10 cellular contexts compared by ENCODE assay signal in genomic region chr18:47184419-47185050, GRCh38. TPM values are rescaled to one million over a fixed set of nuclear protein-coding genes. Genes with fewer than 3 reads are reported as not detected.
DNase-seq lines count a peak whose midpoint lies in the region; ATAC-seq, FAIRE-seq and TF ChIP-seq lines count a peak whose summit lies in the region.
"Had no signal": no experiment of that assay in that cellular context is flagged by ENCODE, and none has a peak within 500 bp of the region (broad histone marks: within the 10 kb centered on the region; RNA-seq: fewer than 3 reads in every experiment).

No MANE protein-coding gene starts in this region.

- TF ChIP-seq POLR2A in sigmoid colon (IDR thresholded peaks at IDR 0.05), result no peak
- no peak for TF ChIP-seq POLR2A in GM12892 (IDR thresholded peaks at IDR 0.05; ENCODE audit: low read depth, low read length)

- DNase-seq in activated naive CD4-positive, alpha-beta T cell treated with anti-CD3 and anti-CD28 coated beads for 36 hours, result peak; percentile 27
- DNase-seq in activated naive CD4-positive, alpha-beta T cell treated with anti-CD3 and anti-CD28 coated beads, Interleukin-2, amount 10 ng/mL, durations not matched to agents 7 days and 5 days, result no peak
- DNase-seq in NCI-H2171 treated with DMSO at 0.1 percent for 48 hours (lab: John Stamatoyannopoulos, UW) (peak; percentile 81), dermis blood vessel endothelial cell (peak; percentile 73), sigmoid colon (peak; percentile 65), heart right ventricle (no peak), GM12892 (ENCODE audit: insufficient read length) (no peak), HEK293T (ENCODE audit: extremely low spot score) (no peak)
- DNase-seq: CD8-positive, alpha-beta T cell; NCI-H2107 had no signal

- H3K4me1 Mint-ChIP-seq in activated naive CD4-positive, alpha-beta T cell treated with anti-CD3 and anti-CD28 coated beads for 36 hours (ENCODE audit: low read depth), result no peaks in the 10 kb centered on the region
- H3K4me1 Mint-ChIP-seq in activated naive CD4-positive, alpha-beta T cell treated with anti-CD3 and anti-CD28 coated beads, Interleukin-2, amount 10 ng/mL, durations not matched to agents 7 days and 5 days, result no peaks in the 10 kb centered on the region

- peaks cover 0 to 8% (median 0%) of the 10 kb centered on the region in 4 donors for H3K9me3 ChIP-seq in sigmoid colon
- peaks cover 0 to 7% (median 0%) of the 10 kb centered on the region in 11 donors for H3K9me3 ChIP-seq in heart right ventricle

- no peak for FAIRE-seq in GM12892 (lab: Jason Lieb, UNC)

- no peak for ATAC-seq in heart right ventricle
- ATAC-seq: CD8-positive, alpha-beta T cell had no signal

- CTCF ChIA-PET in activated naive CD4-positive, alpha-beta T cell treated with anti-CD3 and anti-CD28 coated beads for 36 hours (lab: Charles Lee), result interaction anchor here (0.6 to 1.8 kb wide), 3 partner anchors 11 to 81 kb away, joined by 3 to 10 read pairs (median 3); no protein-coding TSS in a partner anchor
- CTCF ChIA-PET in activated naive CD4-positive, alpha-beta T cell treated with anti-CD3 and anti-CD28 coated beads, Interleukin-2, amount 10 ng/mL, durations not matched to agents 7 days and 5 days (lab: Charles Lee), result no interaction called here
- CTCF ChIA-PET in HEK293T (lab: Yijun Ruan, JAX), result no interaction called here

- TF ChIP-seq EP300 in sigmoid colon (IDR thresholded peaks at IDR 0.05), result no peak

- H3K27ac ChIP-seq in sigmoid colon (no peak overlapping the region), heart right ventricle (no peak overlapping the region)

- H3K4me3 ChIP-seq in sigmoid colon (no peak overlapping the region), heart right ventricle (no peak overlapping the region)

- no peak overlapping the region for H3K27ac Mint-ChIP-seq in activated naive CD4-positive, alpha-beta T cell treated with anti-CD3 and anti-CD28 coated beads for 36 hours
- H3K27ac Mint-ChIP-seq in activated naive CD4-positive, alpha-beta T cell treated with anti-CD3 and anti-CD28 coated beads, Interleukin-2, amount 10 ng/mL, durations not matched to agents 7 days and 5 days, result no peak overlapping the region
- H3K27ac Mint-ChIP-seq: CD8-positive, alpha-beta T cell had no signal

- H3K36me3 ChIP-seq in sigmoid colon (no peaks in the 10 kb centered on the region), heart right ventricle (no peaks in the 10 kb centered on the region)

- H3K27me3 Mint-ChIP-seq in activated naive CD4-positive, alpha-beta T cell treated with anti-CD3 and anti-CD28 coated beads for 36 hours (ENCODE audit: low read depth), result peaks cover 3% of the 10 kb centered on the region
- H3K27me3 Mint-ChIP-seq in activated naive CD4-positive, alpha-beta T cell treated with anti-CD3 and anti-CD28 coated beads, Interleukin-2, amount 10 ng/mL, durations not matched to agents 7 days and 5 days, result peaks cover 5% of the 10 kb centered on the region

- H3K4me1 ChIP-seq in sigmoid colon, result no peaks in the 10 kb centered on the region
- H3K4me1 ChIP-seq in heart right ventricle, result no peaks in the 10 kb centered on the region

- peaks cover 5% of the 10 kb centered on the region for H3K36me3 Mint-ChIP-seq in activated naive CD4-positive, alpha-beta T cell treated with anti-CD3 and anti-CD28 coated beads for 36 hours (ENCODE audit: low read depth)
- no peaks in the 10 kb centered on the region for H3K36me3 Mint-ChIP-seq in activated naive CD4-positive, alpha-beta T cell treated with anti-CD3 and anti-CD28 coated beads, Interleukin-2, amount 10 ng/mL, durations not matched to agents 7 days and 5 days
- H3K36me3 Mint-ChIP-seq: CD8-positive, alpha-beta T cell had no signal

- POLR2A ChIA-PET in HEK293T (lab: Yijun Ruan, JAX), result no interaction called here

- H3K27me3 ChIP-seq in sigmoid colon, result no peaks in the 10 kb centered on the region
- H3K27me3 ChIP-seq in heart right ventricle, result peaks cover 0 to 19% (median 4%) of the 10 kb centered on the region in 7 donors

- peaks cover 18% of the 10 kb centered on the region for H3K9me3 Mint-ChIP-seq in activated naive CD4-positive, alpha-beta T cell treated with anti-CD3 and anti-CD28 coated beads for 36 hours
- peaks cover 24% of the 10 kb centered on the region for H3K9me3 Mint-ChIP-seq in activated naive CD4-positive, alpha-beta T cell treated with anti-CD3 and anti-CD28 coated beads, Interleukin-2, amount 10 ng/mL, durations not matched to agents 7 days and 5 days

- intact Hi-C loops in activated naive CD4-positive, alpha-beta T cell treated with anti-CD3 and anti-CD28 coated beads for 36 hours (cut with micrococcal nuclease), result no loop called here
- intact Hi-C loops in sigmoid colon (cut with DNase I) (no loop called here), heart right ventricle (cut with DNase I) (no loop called here)

- TF ChIP-seq CTCF in sigmoid colon (IDR thresholded peaks at IDR 0.05) (no peak), heart right ventricle (IDR thresholded peaks at IDR 0.05) (no peak)

- no peak overlapping the region for H3K4me3 Mint-ChIP-seq in activated naive CD4-positive, alpha-beta T cell treated with anti-CD3 and anti-CD28 coated beads for 36 hours
- no peak overlapping the region for H3K4me3 Mint-ChIP-seq in activated naive CD4-positive, alpha-beta T cell treated with anti-CD3 and anti-CD28 coated beads, Interleukin-2, amount 10 ng/mL, durations not matched to agents 7 days and 5 days
- H3K4me3 Mint-ChIP-seq: CD8-positive, alpha-beta T cell had no signal

- 91 to 94% methylated on average over 5 of the region's 5 CpGs for whole genome bisulfite sequencing in sigmoid colon, 2 donors
- 85 to 92% methylated on average over 5 of the region's 5 CpGs for WGBS in heart right ventricle, 2 donors

TF ChIP-seq in HEK293T, 16 proteins besides CTCF, POLR2A, EP300 and RAD21:
- TF ChIP-seq SP1 (IDR thresholded peaks at IDR 0.05) (no peak), ZNF384 (IDR thresholded peaks at IDR 0.05) (no peak), L3MBTL2 (conservative IDR thresholded peaks at IDR 0.05) (no peak), ELF4 (IDR thresholded peaks at IDR 0.05) (no peak), FOXA1 (IDR thresholded peaks at IDR 0.05) (no peak), TARDBP (IDR thresholded peaks at IDR 0.05) (no peak), FOXK2 (IDR thresholded peaks at IDR 0.05) (no peak), NFRKB (IDR thresholded peaks at IDR 0.05) (no peak), BHLHE40 (IDR thresholded peaks at IDR 0.05; ENCODE audit: borderline replicate concordance) (no peak), FOXM1 (IDR thresholded peaks at IDR 0.05; ENCODE audit: borderline replicate concordance) (no peak), HDGF (IDR thresholded peaks at IDR 0.05; ENCODE audit: borderline replicate concordance) (no peak), CTBP1 (IDR thresholded peaks at IDR 0.05; ENCODE audit: borderline replicate concordance) (no peak), PKNOX1 (IDR thresholded peaks at IDR 0.05) (no peak), LEF1 (IDR thresholded peaks at IDR 0.05; ENCODE audit: borderline replicate concordance) (no peak), SUZ12 (IDR thresholded peaks at IDR 0.05) (no peak), ARNT (IDR thresholded peaks at IDR 0.05) (no peak)

RNA-seq across cellular contexts. Expression of gene IER3IP1, which starts 8.4 kb away (rescaled TPM):
- total RNA-seq in activated naive CD4-positive, alpha-beta T cell treated with anti-CD3 and anti-CD28 coated beads for 36 hours, result 1 to 10 TPM; 9.7 to 10.0 TPM
- total RNA-seq in dermis blood vessel endothelial cell, result 19.4 and 28.4 TPM in 2 replicates
- 10 to 100 TPM in 3 of 4 donors, 1 to 10 TPM in 1; 7.1 to 15.7 (median 11.8) TPM for total RNA-seq in sigmoid colon
- 10 to 100 TPM; 12.6 to 20.4 (median 14.3) TPM for polyA plus RNA-seq in sigmoid colon
- total RNA-seq in heart right ventricle, result 10 to 100 TPM in 5 of 10 donors, 1 to 10 TPM in 5; 8.5 to 12.7 (median 10.1) TPM
- polyA plus RNA-seq in heart right ventricle, result 10 to 100 TPM; 14.6 to 18.0 TPM
- 18.0 TPM for polyA plus RNA-seq in GM12892 (2012; ENCODE audit: missing spikeins)

RNA-seq across cellular contexts. Expression of gene HDHD2, which starts 34.2 kb away (rescaled TPM):
- 10 to 100 TPM; 32.8 to 33.9 TPM for total RNA-seq in activated naive CD4-positive, alpha-beta T cell treated with anti-CD3 and anti-CD28 coated beads for 36 hours
- 15.8 and 22.7 TPM in 2 replicates for total RNA-seq in dermis blood vessel endothelial cell
- 10 to 100 TPM; 21.0 to 30.3 (median 25.6) TPM for total RNA-seq in sigmoid colon
- 10 to 100 TPM; 24.9 to 34.0 (median 30.6) TPM for polyA plus RNA-seq in sigmoid colon
- total RNA-seq in heart right ventricle, result 10 to 100 TPM; 31.1 to 52.4 (median 38.9) TPM
- 10 to 100 TPM; 16.8 to 17.9 TPM for polyA plus RNA-seq in heart right ventricle
- 14.7 TPM for polyA plus RNA-seq in GM12892 (2012; ENCODE audit: missing spikeins)

Comparison
In these comparisons a context has a peak if more than half of its experiments do, and no peak if none do; other contexts are left out.
1. DNase-seq: peak in activated naive CD4-positive, alpha-beta T cell treated with anti-CD3 and anti-CD28 coated beads for 36 hours (single experiment), NCI-H2171 treated with DMSO at 0.1 percent for 48 hours (single experiment), dermis blood vessel endothelial cell (single experiment) and sigmoid colon (single experiment); none in activated naive CD4-positive, alpha-beta T cell treated with anti-CD3 and anti-CD28 coated beads, Interleukin-2, amount 10 ng/mL, durations not matched to agents 7 days and 5 days (single experiment), heart right ventricle (0 of 2), GM12892 (single experiment) and HEK293T (single experiment).